16 cellular contexts compared by ENCODE assay signal in genomic region chr7:148911626-148912025, GRCh38. TPM values are rescaled to one million over a fixed set of nuclear protein-coding genes. Genes with fewer than 3 reads are reported as not detected.
DNase-seq lines count a peak whose midpoint lies in the region; ATAC-seq and TF ChIP-seq lines count a peak whose summit lies in the region.
"Had no signal": no experiment of that assay in that cellular context is flagged by ENCODE, and none has a peak within 500 bp of the region (broad histone marks: within the 10 kb centered on the region; RNA-seq: fewer than 3 reads in every experiment).

No MANE protein-coding gene starts in this region.

- H3K4me1 ChIP-seq in BLaER1 treated with 17β-estradiol and CSF1 and Interleukin-3, amounts not matched to agents 10 nM and 100 nM, result peaks cover 24 to 63% (median 44%) of the 10 kb centered on the region in 10 experiments
- no peaks in the 10 kb centered on the region for H3K4me1 ChIP-seq in esophagus muscularis mucosa
- H3K4me1 ChIP-seq: ascending aorta had no signal

- H3K27me3 ChIP-seq in BLaER1 treated with 17β-estradiol and CSF1 and Interleukin-3, amounts not matched to agents 10 nM and 100 nM, result no peaks in the 10 kb centered on the region
- H3K27me3 ChIP-seq in esophagus muscularis mucosa, result peaks cover 0 to 37% (median 0%) of the 10 kb centered on the region in 4 donors
- H3K27me3 ChIP-seq: ascending aorta had no signal

- H3K27ac ChIP-seq in BLaER1 treated with 17β-estradiol and CSF1 and Interleukin-3, amounts not matched to agents 10 nM and 100 nM, result no peak overlapping the region
- no peak overlapping the region for H3K27ac ChIP-seq in esophagus muscularis mucosa (replicated peaks in 1 of 4)
- H3K27ac ChIP-seq: A549, ascending aorta had no signal

- TF ChIP-seq CTCF in esophagus muscularis mucosa (IDR thresholded peaks at IDR 0.05), result no peak

- peak overlapping the region in 10 of 11 experiments; percentile 12 to 86 (median 69); a peak in 15 of 22 replicates for H3K4me2 ChIP-seq in BLaER1 treated with 17β-estradiol and CSF1 and Interleukin-3, amounts not matched to agents 10 nM and 100 nM
- H3K4me2 ChIP-seq: A549 had no signal

- intact Hi-C loops in esophagus muscularis mucosa (cut with DNase I), result no loop called here

- TF ChIP-seq POLR2A in esophagus muscularis mucosa (IDR thresholded peaks at IDR 0.05; ENCODE audit: low read depth), result no peak

- H4K20me1 ChIP-seq in BLaER1 treated with 17β-estradiol and CSF1 and Interleukin-3, amounts not matched to agents 10 nM and 100 nM, result no peaks in the 10 kb centered on the region

- H3K4me3 ChIP-seq in BLaER1 treated with 17β-estradiol and CSF1 and Interleukin-3, amounts not matched to agents 10 nM and 100 nM, result no peak overlapping the region
- H3K4me3 ChIP-seq in esophagus muscularis mucosa, result no peak overlapping the region
- H3K4me3 ChIP-seq: A549, ascending aorta, lung had no signal

- no peak for TF ChIP-seq EP300 in esophagus muscularis mucosa (IDR thresholded peaks at IDR 0.05)

- H3K9me3 ChIP-seq in BLaER1 treated with 17β-estradiol and CSF1 and Interleukin-3, amounts not matched to agents 10 nM and 100 nM (replicated peaks in 1 of 11), result no peaks in the 10 kb centered on the region
- no peaks in the 10 kb centered on the region for H3K9me3 ChIP-seq in esophagus muscularis mucosa
- H3K9me3 ChIP-seq: A549, ascending aorta had no signal

- ATAC-seq in HG03045 (IDR thresholded peaks at IDR 0.05; ENCODE audit: unreplicated experiment), result no peak
- ATAC-seq: SK-N-SH treated with all-trans-retinoic acid at 6 μM for 48 hours had no signal

- WGBS in esophagus muscularis mucosa, result no CpG with 5 or more reads among the region's 1 CpG

- H3K9ac ChIP-seq in BLaER1 treated with 17β-estradiol and CSF1 and Interleukin-3, amounts not matched to agents 10 nM and 100 nM, result no peak overlapping the region

- DNase-seq in NCI-H82 (lab: John Stamatoyannopoulos, UW) (peak; percentile 55), NCI-H82 treated with DMSO at 0.1 percent for 48 hours (lab: John Stamatoyannopoulos, UW; ENCODE audit: unreplicated experiment) (no peak), esophagus muscularis mucosa (ENCODE audit: extremely low spot score) (peak; percentile 83), AG08395 (ENCODE audit: low spot score) (no peak)
- DNase-seq in activated CD4-positive, alpha-beta T cell treated with anti-CD3 and anti-CD28 coated beads, Interleukin-2, amount 50 U/mL, for 48 hours, result peak; percentile 13 to 38
- no peak for DNase-seq in NK-92 treated with Interleukin-12 subunit alpha and Interleukin-12 subunit beta, amount 100 ng/mL, for 24 hours (lab: John Stamatoyannopoulos, UW)
- DNase-seq: GDM1, IMR-90, NCI-H2029, NCI-H524 had no signal

- H3K36me3 ChIP-seq in BLaER1 treated with 17β-estradiol and CSF1 and Interleukin-3, amounts not matched to agents 10 nM and 100 nM, result no peaks in the 10 kb centered on the region
- H3K36me3 ChIP-seq in esophagus muscularis mucosa, result no peaks in the 10 kb centered on the region
- H3K36me3 ChIP-seq: ascending aorta had no signal

RNA-seq across cellular contexts. Expression of gene EZH2, which starts 27.5 kb away (rescaled TPM):
- total RNA-seq in esophagus muscularis mucosa, result under 1 TPM in 3 of 4 donors, not detected in 1; 0.33 to 0.52 (median 0.45) TPM
- total RNA-seq: ascending aorta had no signal

Comparison
In these comparisons a context has a peak if more than half of its experiments do, and no peak if none do; other contexts are left out.
1. DNase-seq: peak in NCI-H82 (single experiment), activated CD4-positive, alpha-beta T cell treated with anti-CD3 and anti-CD28 coated beads, Interleukin-2, amount 50 U/mL, for 48 hours (2 of 2) and esophagus muscularis mucosa (single experiment); none in NCI-H82 treated with DMSO at 0.1 percent for 48 hours (single experiment), AG08395 (single experiment) and NK-92 treated with Interleukin-12 subunit alpha and Interleukin-12 subunit beta, amount 100 ng/mL, for 24 hours (single experiment).